14 cellular contexts compared by ENCODE assay signal in genomic region chr5:1430121-1430795, GRCh38. TPM values are rescaled to one million over a fixed set of nuclear protein-coding genes. Genes with fewer than 3 reads are reported as not detected.
"Had no signal": no experiment of that assay in that cellular context is flagged by ENCODE, and none has a peak within 500 bp of the region (broad histone marks: within the 10 kb centered on the region; RNA-seq: fewer than 3 reads in every experiment).

No MANE protein-coding gene starts in this region.

- H3K4me1 ChIP-seq: gastrocnemius medialis, heart right ventricle had no signal

- H3K27ac ChIP-seq: brain microvascular endothelial cell, gastrocnemius medialis, heart right ventricle, ovary had no signal

- H3K36me3 ChIP-seq: brain microvascular endothelial cell, gastrocnemius medialis, heart right ventricle, ovary had no signal

- ATAC-seq: activated CD4-positive, CD25-positive, alpha-beta regulatory T cell treated with anti-CD3 and anti-CD28 coated beads, Interleukin-2, amount 50 U/mL, for 24 hours; effector memory CD8-positive, alpha-beta T cell; gastrocnemius medialis; heart right ventricle had no signal

- H3K27me3 ChIP-seq: brain microvascular endothelial cell, gastrocnemius medialis, heart right ventricle, ovary had no signal

- H3K4me3 ChIP-seq: gastrocnemius medialis, heart right ventricle, ovary had no signal

- DNase-seq: activated gamma-delta T cell treated with Interleukin-2 at 50 U/mL for 16 hours; brain microvascular endothelial cell; effector memory CD8-positive, alpha-beta T cell; erythroblast; gastrocnemius medialis; heart right ventricle; mesendoderm; stimulated activated CD4-positive, alpha-beta T cell treated with anti-CD3 and anti-CD28 coated beads, Interleukin-15, amount 100 ng/mL, for 24 hours; stimulated activated CD4-positive, alpha-beta T cell treated with anti-CD3 and anti-CD28 coated beads, Interleukin-4, amount 100 ng/mL, for 24 hours; stimulated activated naive CD4-positive, alpha-beta T cell treated with Interleukin-2 at 50 U/mL for 16 hours had no signal

RNA-seq across cellular contexts. Expression of gene SLC6A3, which starts 15.0 kb away (rescaled TPM):
- total RNA-seq: gastrocnemius medialis, skeletal muscle tissue, temporal lobe had no signal
